Comparison of ENCODE assay signal across 19 cellular contexts in the genomic region with DNA sequence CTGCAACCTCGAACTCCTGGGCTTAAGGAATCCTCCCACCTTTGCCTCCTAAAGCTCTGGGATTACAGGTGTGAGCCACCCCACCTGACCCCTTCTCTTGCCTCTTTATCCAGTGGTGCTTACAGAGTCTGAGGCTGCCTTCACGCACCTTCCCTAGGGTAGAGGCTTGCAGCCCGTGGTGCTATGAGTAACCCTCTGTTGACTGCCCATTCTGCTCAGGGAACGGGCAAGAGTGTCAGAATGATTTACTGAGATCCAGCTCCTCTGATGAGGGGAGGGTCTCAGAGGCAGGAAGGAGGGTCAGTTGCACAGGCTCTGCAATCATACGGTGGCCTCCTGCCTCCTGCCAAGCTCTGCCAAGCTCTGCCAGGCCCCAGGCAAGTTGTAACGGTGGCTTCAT.
"Had no signal": no experiment of that assay in that cellular context is flagged by ENCODE, and none has a peak within 500 bp of the region (broad histone marks: within the 10 kb centered on the region; RNA-seq: fewer than 3 reads in every experiment).

No MANE protein-coding gene starts in this region.

- H3K4me3 ChIP-seq: esophagus squamous epithelium, gastroesophageal sphincter, prostate gland, right lobe of liver, spleen, testis, tibial nerve had no signal

- DNase-seq: effector memory CD8-positive, alpha-beta T cell; esophagus squamous epithelium; foreskin fibroblast; glutamatergic neuron; left ventricle myocardium superior; midbrain; right lobe of liver; spleen; stimulated activated CD4-positive, alpha-beta T cell treated with anti-CD3 and anti-CD28 coated beads, Interleukin-15, amount 100 ng/mL, for 24 hours; stimulated activated CD4-positive, alpha-beta T cell treated with anti-CD3 and anti-CD28 coated beads, Interleukin-1b, Interleukin-23, amount 100 ng/mL, for 48 hours; stimulated activated CD4-positive, alpha-beta T cell treated with anti-CD3 and anti-CD28 coated beads, Interleukin-4, amount 100 ng/mL, for 24 hours; stimulated activated naive B cell treated with anti-CD40 and anti-IgM and Interleukin-4, amounts not matched to agents 10 μg/mL and 1 μg/mL and 100 μg/mL, for 72 hours; stimulated activated naive CD8-positive, alpha-beta T cell treated with anti-CD3 and anti-CD28 coated beads, Interleukin-15, amount 100 ng/mL, for 72 hours; testis had no signal

- H3K36me3 Mint-ChIP-seq: natural killer cell treated with Interleukin-12 subunit alpha and Interleukin-12 subunit beta and Interleukin-15 and Interleukin-18, amount 100 ng/mL, for 72 hours had no signal

- H2AFZ ChIP-seq: parathyroid adenoma had no signal

- H3K9ac ChIP-seq: parathyroid adenoma had no signal

- H3K4me3 Mint-ChIP-seq: effector memory CD8-positive, alpha-beta T cell; natural killer cell treated with Interleukin-12 subunit alpha and Interleukin-12 subunit beta and Interleukin-15 and Interleukin-18, amount 100 ng/mL, for 72 hours; stimulated activated naive B cell treated with anti-CD40 and anti-IgM and Interleukin-4, amounts not matched to agents 10 μg/mL and 1 μg/mL and 100 μg/mL, for 72 hours; stimulated activated naive CD8-positive, alpha-beta T cell treated with anti-CD3 and anti-CD28 coated beads, Interleukin-15, amount 100 ng/mL, for 72 hours had no signal

- H3K27ac ChIP-seq: esophagus squamous epithelium, gastroesophageal sphincter, parathyroid adenoma, prostate gland, spleen, testis, tibial nerve had no signal

- H3K27me3 ChIP-seq: right lobe of liver, testis, tibial nerve had no signal

- H3K9me3 ChIP-seq: esophagus squamous epithelium, gastroesophageal sphincter, prostate gland, right lobe of liver, spleen, testis, tibial nerve had no signal

- H3K36me3 ChIP-seq: esophagus squamous epithelium, gastroesophageal sphincter, prostate gland, right lobe of liver, spleen, tibial nerve had no signal

- H3K79me2 ChIP-seq: parathyroid adenoma had no signal

- H3K4me1 ChIP-seq: esophagus squamous epithelium, gastroesophageal sphincter, prostate gland, spleen, testis had no signal

- H3K27me3 Mint-ChIP-seq: effector memory CD8-positive, alpha-beta T cell had no signal

- H3K27ac Mint-ChIP-seq: effector memory CD8-positive, alpha-beta T cell; natural killer cell treated with Interleukin-12 subunit alpha and Interleukin-12 subunit beta and Interleukin-15 and Interleukin-18, amount 100 ng/mL, for 72 hours; stimulated activated naive B cell treated with anti-CD40 and anti-IgM and Interleukin-4, amounts not matched to agents 10 μg/mL and 1 μg/mL and 100 μg/mL, for 72 hours; stimulated activated naive CD8-positive, alpha-beta T cell treated with anti-CD3 and anti-CD28 coated beads, Interleukin-15, amount 100 ng/mL, for 72 hours had no signal
